10 cellular contexts compared by ENCODE assay signal in the genomic region with DNA sequence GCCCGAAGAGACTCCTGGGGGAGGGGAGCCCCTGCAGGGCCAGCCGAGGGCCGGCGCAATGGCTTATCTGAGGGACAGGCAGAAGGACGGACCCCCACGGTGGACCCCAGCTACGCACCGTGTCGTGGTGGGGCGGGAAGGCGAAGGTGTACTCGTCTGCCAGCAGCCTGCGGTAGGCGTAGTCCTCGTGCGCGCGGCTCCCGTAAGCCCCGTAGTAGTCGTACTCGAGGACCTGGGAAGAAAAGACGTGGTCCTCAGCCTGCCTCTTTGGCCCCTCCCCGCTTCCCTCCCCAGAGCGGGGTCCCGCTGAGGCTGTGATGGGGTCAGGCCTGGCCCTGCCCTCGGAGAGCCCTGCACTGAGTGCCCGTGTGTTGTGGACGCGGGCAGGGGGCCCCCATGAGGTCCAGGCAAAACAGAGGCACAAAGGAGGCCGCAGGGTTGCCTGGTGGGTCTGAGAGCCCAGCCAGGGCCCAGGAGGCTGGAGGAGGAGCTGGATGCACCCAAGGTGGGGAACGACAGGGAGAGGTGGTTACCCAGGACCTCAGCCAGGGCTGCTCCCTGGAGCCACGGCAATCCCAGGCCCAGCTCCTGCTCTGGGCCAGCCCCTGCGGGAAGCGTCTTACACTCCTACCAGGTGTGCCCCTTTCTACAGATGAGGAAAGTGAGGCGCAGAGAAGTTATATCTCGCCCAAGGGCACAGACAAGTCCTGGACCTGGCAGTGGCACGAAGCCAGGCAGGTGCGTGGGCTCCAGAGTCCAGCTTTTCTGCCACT. TPM values are rescaled to one million over a fixed set of nuclear protein-coding genes. Genes with fewer than 3 reads are reported as not detected.
DNase-seq lines count a peak whose midpoint lies in the region; ATAC-seq, FAIRE-seq and TF ChIP-seq lines count a peak whose summit lies in the region.
"Had no signal": no experiment of that assay in that cellular context is flagged by ENCODE, and none has a peak within 500 bp of the region (broad histone marks: within the 10 kb centered on the region; RNA-seq: fewer than 3 reads in every experiment).

No MANE protein-coding gene starts in this region.

- no peak overlapping the region for H2AFZ ChIP-seq in H1 (ENCODE audit: low read length)

- H4K20me1 ChIP-seq in H1 (replicated peaks in 1 of 2; ENCODE audit: control insufficient read depth in 1 of 2, insufficient read depth in 2 of 2, low read length in 2 of 2), result no peaks in the 10 kb centered on the region

- FAIRE-seq in H1 (lab: Jason Lieb, UNC), result no peak

- TF ChIP-seq POLR2A in H1 (IDR thresholded peaks at IDR 0.05; ENCODE audit: control extremely low read depth in 1 of 2, low read depth in 2 of 2, low read length in 2 of 2), result no peak

- no peak overlapping the region for H2BK120ac ChIP-seq in H1 (replicated peaks; ENCODE audit: low read depth, low read length)

- H3K27ac Mint-ChIP-seq in CD4-positive, CD25-positive, alpha-beta regulatory T cell, result peak overlapping the region; percentile 99 to 100 (median 99)
- peak overlapping the region; percentile 94 for H3K27ac Mint-ChIP-seq in T-helper 17 cell
- no peak overlapping the region for H3K27ac Mint-ChIP-seq in nephron progenitor cell

- H3K79me1 ChIP-seq in H1 (ENCODE audit: low read depth, low read length), result no peaks in the 10 kb centered on the region

- POLR2A ChIA-PET in H1 (lab: Charles Lee; ENCODE audit: partially characterized antibody), result no interaction called here

- peaks cover 12 to 58% (median 32%) of the 10 kb centered on the region in 4 donors for H3K4me1 Mint-ChIP-seq in CD4-positive, CD25-positive, alpha-beta regulatory T cell
- H3K4me1 Mint-ChIP-seq in T-helper 17 cell, result peaks cover 30% of the 10 kb centered on the region
- H3K4me1 Mint-ChIP-seq in nephron progenitor cell, result peaks cover 62% of the 10 kb centered on the region

- TF ChIP-seq RAD21 in H1 (IDR thresholded peaks at IDR 0.05 in 1 of 2, conservative IDR thresholded peaks at IDR 0.05 in 1 of 2; ENCODE audit: low read depth in 2 of 2, low read length in 2 of 2), result no peak

- H3K27ac ChIP-seq in CD4-positive, CD25-positive, alpha-beta regulatory T cell (ENCODE audit: insufficient read depth, low read length, poor library complexity, severe bottlenecking), result peak overlapping the region; percentile 87
- H3K27ac ChIP-seq in H1 (ENCODE audit: low read depth, low read length), result no peak overlapping the region
- H3K27ac ChIP-seq: RWPE1 had no signal

- no peaks in the 10 kb centered on the region for H3K27me3 ChIP-seq in CD4-positive, CD25-positive, alpha-beta regulatory T cell (ENCODE audit: control insufficient read depth, insufficient read depth, low read length)
- no peaks in the 10 kb centered on the region; a peak in 2 of 7 replicates for H3K27me3 ChIP-seq in H1 (replicated peaks in 1 of 4; ENCODE audit: control insufficient read depth in 3 of 4, extremely low read depth in 1 of 4, insufficient read depth in 3 of 4, low read length in 3 of 4)

- peak overlapping the region; percentile 60; the same call in 1 of the 2 replicates for H3K18ac ChIP-seq in H1 (ENCODE audit: extremely low read depth, low read length)

- H4K5ac ChIP-seq in H1 (ENCODE audit: insufficient read length, low read depth, low read length), result no peak overlapping the region

- peak overlapping the region; percentile 44; the same call in 1 of the 2 replicates for H2BK5ac ChIP-seq in H1 (ENCODE audit: low read depth, low read length)

- H2AK5ac ChIP-seq in H1 (ENCODE audit: low read depth, low read length), result no peak overlapping the region

- WGBS in H1 (ENCODE audit: extremely low coverage in 1 of 2, insufficient coverage in 1 of 2, insufficient read length in 1 of 2, insufficient replicate concordance in 2 of 2, low coverage in 1 of 2, low lambda C conversion rate in 2 of 2, missing lambda C conversion rate in 1 of 2), 2 experiments, result 85% methylated on average over 24 of the region's 39 CpGs; no CpG with 5 or more reads in 1 of the 2 experiments

- no peak for DNase-seq in CD4-positive, CD25-positive, alpha-beta regulatory T cell
- DNase-seq in T-helper 17 cell (peak in 1 of 3 donors; percentile 13), H1 (ENCODE audit: low read depth in 1 of 2, low spot score in 2 of 2) (no peak), nephron progenitor cell (peak; percentile 7), AG08396 (ENCODE audit: low spot score) (no peak), NCI-H526 (lab: John Stamatoyannopoulos, UW) (no peak), DMS 273 (lab: John Stamatoyannopoulos, UW; ENCODE audit: unreplicated experiment) (no peak), NCI-H1694 treated with DMSO at 0.1 percent for 48 hours (lab: John Stamatoyannopoulos, UW) (no peak)

- H2BK15ac ChIP-seq in H1 (ENCODE audit: low read length), result no peak overlapping the region

- peak overlapping the region; percentile 83 to 93 (median 88) for H3K4me3 Mint-ChIP-seq in CD4-positive, CD25-positive, alpha-beta regulatory T cell
- H3K4me3 Mint-ChIP-seq in T-helper 17 cell, result peak overlapping the region; percentile 87
- peak overlapping the region; percentile 52 for H3K4me3 Mint-ChIP-seq in nephron progenitor cell

- H4K91ac ChIP-seq in H1 (replicated peaks; ENCODE audit: insufficient read length, low read length), result peak overlapping the region; percentile 55

- H3K9me3 ChIP-seq in CD4-positive, CD25-positive, alpha-beta regulatory T cell (ENCODE audit: control insufficient read depth in 2 of 2, low read length in 2 of 2), result no peaks in the 10 kb centered on the region
- no peaks in the 10 kb centered on the region for H3K9me3 ChIP-seq in T-helper 17 cell (ENCODE audit: control insufficient read depth, low read length, poor library complexity, severe bottlenecking)
- no peaks in the 10 kb centered on the region for H3K9me3 ChIP-seq in H1 (ENCODE audit: insufficient read depth in 2 of 2, low read depth in 1 of 2, low read length in 1 of 2)
- H3K9me3 ChIP-seq: adrenal gland had no signal

- peak overlapping the region; percentile 32 for H3K4me3 ChIP-seq in CD4-positive, CD25-positive, alpha-beta regulatory T cell (ENCODE audit: low read depth, low read length)
- no peak overlapping the region for H3K4me3 ChIP-seq in H1 (ENCODE audit: extremely low read depth in 1 of 4, insufficient read depth in 2 of 4, low read depth in 3 of 4, low read length in 4 of 4)

- H2BK20ac ChIP-seq in H1 (ENCODE audit: low read length), result no peak overlapping the region

- no peak overlapping the region; a peak in 1 of 7 replicates for H3K9ac ChIP-seq in H1 (replicated peaks in 1 of 4; ENCODE audit: extremely low read depth in 1 of 4, low read depth in 3 of 4, low read length in 3 of 4)

- peak in 1 of 2 donors; percentile 25 for ATAC-seq in CD4-positive, CD25-positive, alpha-beta regulatory T cell (ENCODE audit: low read depth in 2 of 2)
- ATAC-seq in T-helper 17 cell, result peak; percentile 32

- H3K14ac ChIP-seq in H1 (ENCODE audit: insufficient read length), result peak overlapping the region; percentile 90

- H3K23me2 ChIP-seq in H1 (ENCODE audit: low read depth, low read length), result no peaks in the 10 kb centered on the region

- H3K36me3 ChIP-seq in CD4-positive, CD25-positive, alpha-beta regulatory T cell (ENCODE audit: control insufficient read depth, insufficient read depth, low read length), result no peaks in the 10 kb centered on the region
- H3K36me3 ChIP-seq in H1 (ENCODE audit: control insufficient read depth in 2 of 4, insufficient read depth in 4 of 4, low read length in 3 of 4), result no peaks in the 10 kb centered on the region
- H3K36me3 ChIP-seq: adrenal gland had no signal

- H3K56ac ChIP-seq in H1 (replicated peaks; ENCODE audit: insufficient read length, low read depth, low read length), result no peak overlapping the region

- peaks cover 60% of the 10 kb centered on the region for H3K4me1 ChIP-seq in CD4-positive, CD25-positive, alpha-beta regulatory T cell (ENCODE audit: control insufficient read depth, insufficient read depth, low read length, poor library complexity, severe bottlenecking)
- H3K4me1 ChIP-seq in H1 (replicated peaks in 1 of 4; ENCODE audit: control insufficient read depth in 3 of 4, insufficient read depth in 4 of 4, low read length in 3 of 4), result peaks cover 0 to 13% (median 10%) of the 10 kb centered on the region in 4 experiments; a peak in 5 of 7 replicates
- H3K4me1 ChIP-seq: adrenal gland had no signal

- CTCF ChIA-PET in H1 (lab: Charles Lee; ENCODE audit: partially characterized antibody), result interaction anchor here (0.9 to 2.4 kb wide), 4 partner anchors 8 to 52 kb away, joined by 3 to 17 read pairs (median 4); no protein-coding TSS in a partner anchor

- no peak for TF ChIP-seq EP300 in H1 (IDR thresholded peaks at IDR 0.05; ENCODE audit: borderline replicate concordance in 1 of 2, low read depth in 2 of 2, low read length in 2 of 2)

- peak overlapping the region; percentile 79; the same call in 1 of the 2 replicates for H4K8ac ChIP-seq in H1 (ENCODE audit: extremely low read depth, insufficient read depth, low read length)

- no peaks in the 10 kb centered on the region for H3K79me2 ChIP-seq in H1 (ENCODE audit: control insufficient read depth in 1 of 2, insufficient read depth in 2 of 2, low read length in 2 of 2)

- no peak overlapping the region for H3K4ac ChIP-seq in H1 (replicated peaks; ENCODE audit: insufficient read length, low read depth, low read length)

- TF ChIP-seq CTCF in H1 (IDR thresholded peaks at IDR 0.05; ENCODE audit: control extremely low read depth in 1 of 3, insufficient read depth in 1 of 3, low read depth in 1 of 3, low read length in 3 of 3), result no peak
- TF ChIP-seq CTCF in nephron progenitor cell (IDR thresholded peaks at IDR 0.05), result no peak

- no peak overlapping the region for H2BK12ac ChIP-seq in H1 (ENCODE audit: low read depth, low read length)

- H3K23ac ChIP-seq in H1 (ENCODE audit: insufficient read length), result no peak overlapping the region

- peak overlapping the region in 1 of 2 experiments; percentile 22; a peak in 1 of 4 replicates for H3K4me2 ChIP-seq in H1 (ENCODE audit: insufficient read depth in 1 of 2, low read depth in 2 of 2, low read length in 2 of 2)

- H3K27me3 Mint-ChIP-seq in CD4-positive, CD25-positive, alpha-beta regulatory T cell, result no peaks in the 10 kb centered on the region
- H3K27me3 Mint-ChIP-seq in T-helper 17 cell (no peaks in the 10 kb centered on the region), nephron progenitor cell (ENCODE audit: low read depth, poor library complexity) (no peaks in the 10 kb centered on the region)

- H3K9me3 Mint-ChIP-seq in CD4-positive, CD25-positive, alpha-beta regulatory T cell, result peaks cover 0 to 2% (median 0%) of the 10 kb centered on the region in 7 donors
- H3K9me3 Mint-ChIP-seq in nephron progenitor cell, result peaks cover 4% of the 10 kb centered on the region

- H3K36me3 Mint-ChIP-seq in CD4-positive, CD25-positive, alpha-beta regulatory T cell, result no peaks in the 10 kb centered on the region
- H3K36me3 Mint-ChIP-seq in T-helper 17 cell (ENCODE audit: low read depth), result peaks cover 2% of the 10 kb centered on the region
- H3K36me3 Mint-ChIP-seq in nephron progenitor cell (ENCODE audit: low read depth), result peaks cover 10% of the 10 kb centered on the region

RNA-seq across cellular contexts. Expression of gene SARDH, which starts 35.2 kb away (rescaled TPM):
- total RNA-seq in CD4-positive, CD25-positive, alpha-beta regulatory T cell, result 15.6 TPM
- 1 to 10 TPM; 5.8 to 9.7 (median 8.2) TPM for polyA plus RNA-seq in CD4-positive, CD25-positive, alpha-beta regulatory T cell
- 1 to 10 TPM; 2.2 to 6.8 TPM for total RNA-seq in T-helper 17 cell
- total RNA-seq in H1 (2021; fragmentation: NEBNext Ultra II Directional; extraction: Animal tissue kit (Norgen Biotek cat#: 25700)), result 7.3 and 7.4 TPM in 2 replicates
- polyA plus RNA-seq in H1 (2011; rRNA removed), result 6.4 and 13.1 TPM in 2 replicates
- polyA plus RNA-seq in H1 (2011; cell fraction: cytosol; rRNA removed), result 5.6 TPM
- 17.1 TPM for polyA plus RNA-seq in H1 (2011; cell fraction: nucleus; rRNA removed)
- 5.6 to 9.3 TPM (median 7.0 TPM) in 4 replicates for polyA plus RNA-seq in H1 (2012, experiment 1 of 2)
- polyA plus RNA-seq in H1 (2012, experiment 2 of 2), result 5.9 TPM
- polyA plus RNA-seq in H1 (2013, experiment 1 of 2), result 5.1 TPM
- polyA plus RNA-seq in H1 (2013, experiment 2 of 2), result 4.7 TPM
- polyA minus RNA-seq in H1 (2011; rRNA and poly(A)+ RNA removed), result 4.9 and 5.6 TPM in 2 replicates
- polyA minus RNA-seq in H1 (2011; cell fraction: cytosol; rRNA and poly(A)+ RNA removed), result 5.4 TPM
- 9.3 TPM for polyA minus RNA-seq in H1 (2011; cell fraction: nucleus; rRNA and poly(A)+ RNA removed)
